Comparison of ENCODE assay signal across 1 cellular context in the genomic region with DNA sequence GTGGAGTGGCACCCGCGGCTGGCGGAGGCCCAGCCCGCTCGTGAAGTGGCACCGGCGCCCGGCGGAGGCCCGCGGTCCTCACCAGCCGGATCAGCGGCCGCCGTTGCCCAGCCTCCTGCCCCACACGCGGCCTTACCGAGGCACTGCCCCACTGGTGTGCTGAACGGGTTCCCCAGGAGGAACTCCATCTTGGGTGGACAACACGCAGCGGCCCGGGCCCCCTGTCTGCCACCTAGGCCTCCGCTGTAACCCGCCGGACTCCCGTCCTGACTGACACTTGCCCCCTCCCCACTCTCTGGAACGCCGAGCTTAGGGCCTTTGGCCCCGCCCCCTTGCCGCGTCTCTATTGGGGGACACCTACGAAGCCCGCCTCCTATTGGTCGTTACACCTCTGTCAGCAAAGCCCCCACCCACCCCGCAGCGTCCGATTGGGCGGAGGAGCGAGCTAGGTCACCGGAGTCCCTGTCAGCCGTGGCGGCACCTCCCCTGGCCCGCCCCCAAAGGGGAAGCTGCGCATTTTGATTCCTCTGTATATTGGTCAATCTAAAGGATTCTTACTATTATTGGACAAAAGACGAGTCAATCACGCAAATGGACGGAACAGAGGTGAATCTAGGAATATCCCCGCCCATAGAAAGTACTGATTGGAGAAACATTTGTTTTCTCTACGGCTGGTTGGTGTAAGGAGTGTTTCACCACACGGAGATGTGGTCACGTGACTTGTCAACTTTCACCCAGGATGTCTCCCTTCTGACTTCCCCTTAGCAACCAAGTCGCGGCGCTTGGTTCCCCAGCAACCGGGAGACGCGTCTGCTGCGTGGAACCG.
TF ChIP-seq lines count a peak whose summit lies in the region.

Gene DRC3 (plus strand): TSS at position 737 of the 826 bp plus-strand sequence. CDS start 4,737 bp downstream, outside the sequence.
Gene TOM1L2 (minus strand): TSS at position 275 of the 826 bp plus-strand sequence. CDS start 87 bp downstream, at position 188.

TF ChIP-seq in K562, 482 proteins besides CTCF, POLR2A, EP300 and RAD21 (continued from another document and continues in another):
- TF ChIP-seq ZNF511 (CRISPR knock-in tag; IDR thresholded peaks at IDR 0.05), result peak; percentile 90
- no peak; the same call in none of the 2 replicates for TF ChIP-seq HNRNPL (IDR thresholded peaks at IDR 0.05; ENCODE audit: low read depth, low read length)
- no peak for TF ChIP-seq NUFIP1 (IDR thresholded peaks at IDR 0.05; ENCODE audit: partially characterized antibody)
- no peak for TF ChIP-seq ZNF274 (IDR thresholded peaks at IDR 0.05; ENCODE audit: borderline replicate concordance, low read depth, low read length)
- TF ChIP-seq STAT5B (CRISPR knock-in tag; IDR thresholded peaks at IDR 0.05), result no peak
- TF ChIP-seq FOXA3 (CRISPR knock-in tag; conservative IDR thresholded peaks at IDR 0.05 in 1 of 2, IDR thresholded peaks at IDR 0.05 in 1 of 2), result peak in 1 of 2 experiments; percentile 37; a peak in 1 of 4 replicates
- peak; percentile 82 to 95 for TF ChIP-seq FOXK2 (conservative IDR thresholded peaks at IDR 0.05 in 1 of 2, IDR thresholded peaks at IDR 0.05 in 1 of 2; ENCODE audit: low read depth in 2 of 2)
- TF ChIP-seq MYBL2 (IDR thresholded peaks at IDR 0.05; ENCODE audit: low read depth), result no peak
- no peak for TF ChIP-seq MYBL2 (CRISPR knock-in tag; IDR thresholded peaks at IDR 0.05; ENCODE audit: borderline replicate concordance)
- TF ChIP-seq KDM2B (CRISPR knock-in tag; IDR thresholded peaks at IDR 0.05), result 0 out of 2 replicates have a peak, but pooled peaks have one; percentile 22
- TF ChIP-seq, protein P1, sequence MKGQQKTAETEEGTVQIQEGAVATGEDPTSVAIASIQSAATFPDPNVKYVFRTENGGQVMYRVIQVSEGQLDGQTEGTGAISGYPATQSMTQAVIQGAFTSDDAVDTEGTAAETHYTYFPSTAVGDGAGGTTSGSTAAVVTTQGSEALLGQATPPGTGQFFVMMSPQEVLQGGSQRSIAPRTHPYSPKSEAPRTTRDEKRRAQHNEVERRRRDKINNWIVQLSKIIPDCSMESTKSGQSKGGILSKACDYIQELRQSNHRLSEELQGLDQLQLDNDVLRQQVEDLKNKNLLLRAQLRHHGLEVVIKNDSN (CRISPR knock-in tag; IDR thresholded peaks at IDR 0.05), result peak; percentile 91
- TF ChIP-seq ZNF77 (CRISPR knock-in tag; IDR thresholded peaks at IDR 0.05), result no peak
- TF ChIP-seq GATAD2B (IDR thresholded peaks at IDR 0.05; ENCODE audit: borderline replicate concordance), result no peak
- no peak for TF ChIP-seq KDM4B (IDR thresholded peaks at IDR 0.05; ENCODE audit: borderline replicate concordance in 2 of 2, low read depth in 1 of 2)
- TF ChIP-seq ZNF79 (CRISPR knock-in tag; IDR thresholded peaks at IDR 0.05; ENCODE audit: low read depth), result no peak
- no peak for TF ChIP-seq U2AF1 (optimal IDR thresholded peaks at IDR 0.05; ENCODE audit: low read depth, low read length)
- TF ChIP-seq NRF1 (conservative IDR thresholded peaks at IDR 0.05 in 1 of 2, IDR thresholded peaks at IDR 0.05 in 1 of 2), result peak; percentile 78 to 82
- no peak for TF ChIP-seq ZNF518B (CRISPR knock-in tag; IDR thresholded peaks at IDR 0.05)
- peak; percentile 94 for TF ChIP-seq ATF7 (IDR thresholded peaks at IDR 0.05)
- no peak for TF ChIP-seq ZNF699 (CRISPR knock-in tag; IDR thresholded peaks at IDR 0.05; ENCODE audit: insufficient replicate concordance)
- TF ChIP-seq CSDE1 (IDR thresholded peaks at IDR 0.05), result peak in 1 of 2 experiments; percentile 73; a peak in 2 of 4 replicates
- no peak for TF ChIP-seq ZNF311 (CRISPR knock-in tag; IDR thresholded peaks at IDR 0.05)
- TF ChIP-seq, protein P2, sequence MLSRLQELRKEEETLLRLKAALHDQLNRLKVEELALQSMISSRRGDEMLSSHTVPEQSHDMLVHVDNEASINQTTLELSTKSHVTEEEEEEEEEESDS (CRISPR knock-in tag; IDR thresholded peaks at IDR 0.05), result no peak
- TF ChIP-seq, protein P3, sequence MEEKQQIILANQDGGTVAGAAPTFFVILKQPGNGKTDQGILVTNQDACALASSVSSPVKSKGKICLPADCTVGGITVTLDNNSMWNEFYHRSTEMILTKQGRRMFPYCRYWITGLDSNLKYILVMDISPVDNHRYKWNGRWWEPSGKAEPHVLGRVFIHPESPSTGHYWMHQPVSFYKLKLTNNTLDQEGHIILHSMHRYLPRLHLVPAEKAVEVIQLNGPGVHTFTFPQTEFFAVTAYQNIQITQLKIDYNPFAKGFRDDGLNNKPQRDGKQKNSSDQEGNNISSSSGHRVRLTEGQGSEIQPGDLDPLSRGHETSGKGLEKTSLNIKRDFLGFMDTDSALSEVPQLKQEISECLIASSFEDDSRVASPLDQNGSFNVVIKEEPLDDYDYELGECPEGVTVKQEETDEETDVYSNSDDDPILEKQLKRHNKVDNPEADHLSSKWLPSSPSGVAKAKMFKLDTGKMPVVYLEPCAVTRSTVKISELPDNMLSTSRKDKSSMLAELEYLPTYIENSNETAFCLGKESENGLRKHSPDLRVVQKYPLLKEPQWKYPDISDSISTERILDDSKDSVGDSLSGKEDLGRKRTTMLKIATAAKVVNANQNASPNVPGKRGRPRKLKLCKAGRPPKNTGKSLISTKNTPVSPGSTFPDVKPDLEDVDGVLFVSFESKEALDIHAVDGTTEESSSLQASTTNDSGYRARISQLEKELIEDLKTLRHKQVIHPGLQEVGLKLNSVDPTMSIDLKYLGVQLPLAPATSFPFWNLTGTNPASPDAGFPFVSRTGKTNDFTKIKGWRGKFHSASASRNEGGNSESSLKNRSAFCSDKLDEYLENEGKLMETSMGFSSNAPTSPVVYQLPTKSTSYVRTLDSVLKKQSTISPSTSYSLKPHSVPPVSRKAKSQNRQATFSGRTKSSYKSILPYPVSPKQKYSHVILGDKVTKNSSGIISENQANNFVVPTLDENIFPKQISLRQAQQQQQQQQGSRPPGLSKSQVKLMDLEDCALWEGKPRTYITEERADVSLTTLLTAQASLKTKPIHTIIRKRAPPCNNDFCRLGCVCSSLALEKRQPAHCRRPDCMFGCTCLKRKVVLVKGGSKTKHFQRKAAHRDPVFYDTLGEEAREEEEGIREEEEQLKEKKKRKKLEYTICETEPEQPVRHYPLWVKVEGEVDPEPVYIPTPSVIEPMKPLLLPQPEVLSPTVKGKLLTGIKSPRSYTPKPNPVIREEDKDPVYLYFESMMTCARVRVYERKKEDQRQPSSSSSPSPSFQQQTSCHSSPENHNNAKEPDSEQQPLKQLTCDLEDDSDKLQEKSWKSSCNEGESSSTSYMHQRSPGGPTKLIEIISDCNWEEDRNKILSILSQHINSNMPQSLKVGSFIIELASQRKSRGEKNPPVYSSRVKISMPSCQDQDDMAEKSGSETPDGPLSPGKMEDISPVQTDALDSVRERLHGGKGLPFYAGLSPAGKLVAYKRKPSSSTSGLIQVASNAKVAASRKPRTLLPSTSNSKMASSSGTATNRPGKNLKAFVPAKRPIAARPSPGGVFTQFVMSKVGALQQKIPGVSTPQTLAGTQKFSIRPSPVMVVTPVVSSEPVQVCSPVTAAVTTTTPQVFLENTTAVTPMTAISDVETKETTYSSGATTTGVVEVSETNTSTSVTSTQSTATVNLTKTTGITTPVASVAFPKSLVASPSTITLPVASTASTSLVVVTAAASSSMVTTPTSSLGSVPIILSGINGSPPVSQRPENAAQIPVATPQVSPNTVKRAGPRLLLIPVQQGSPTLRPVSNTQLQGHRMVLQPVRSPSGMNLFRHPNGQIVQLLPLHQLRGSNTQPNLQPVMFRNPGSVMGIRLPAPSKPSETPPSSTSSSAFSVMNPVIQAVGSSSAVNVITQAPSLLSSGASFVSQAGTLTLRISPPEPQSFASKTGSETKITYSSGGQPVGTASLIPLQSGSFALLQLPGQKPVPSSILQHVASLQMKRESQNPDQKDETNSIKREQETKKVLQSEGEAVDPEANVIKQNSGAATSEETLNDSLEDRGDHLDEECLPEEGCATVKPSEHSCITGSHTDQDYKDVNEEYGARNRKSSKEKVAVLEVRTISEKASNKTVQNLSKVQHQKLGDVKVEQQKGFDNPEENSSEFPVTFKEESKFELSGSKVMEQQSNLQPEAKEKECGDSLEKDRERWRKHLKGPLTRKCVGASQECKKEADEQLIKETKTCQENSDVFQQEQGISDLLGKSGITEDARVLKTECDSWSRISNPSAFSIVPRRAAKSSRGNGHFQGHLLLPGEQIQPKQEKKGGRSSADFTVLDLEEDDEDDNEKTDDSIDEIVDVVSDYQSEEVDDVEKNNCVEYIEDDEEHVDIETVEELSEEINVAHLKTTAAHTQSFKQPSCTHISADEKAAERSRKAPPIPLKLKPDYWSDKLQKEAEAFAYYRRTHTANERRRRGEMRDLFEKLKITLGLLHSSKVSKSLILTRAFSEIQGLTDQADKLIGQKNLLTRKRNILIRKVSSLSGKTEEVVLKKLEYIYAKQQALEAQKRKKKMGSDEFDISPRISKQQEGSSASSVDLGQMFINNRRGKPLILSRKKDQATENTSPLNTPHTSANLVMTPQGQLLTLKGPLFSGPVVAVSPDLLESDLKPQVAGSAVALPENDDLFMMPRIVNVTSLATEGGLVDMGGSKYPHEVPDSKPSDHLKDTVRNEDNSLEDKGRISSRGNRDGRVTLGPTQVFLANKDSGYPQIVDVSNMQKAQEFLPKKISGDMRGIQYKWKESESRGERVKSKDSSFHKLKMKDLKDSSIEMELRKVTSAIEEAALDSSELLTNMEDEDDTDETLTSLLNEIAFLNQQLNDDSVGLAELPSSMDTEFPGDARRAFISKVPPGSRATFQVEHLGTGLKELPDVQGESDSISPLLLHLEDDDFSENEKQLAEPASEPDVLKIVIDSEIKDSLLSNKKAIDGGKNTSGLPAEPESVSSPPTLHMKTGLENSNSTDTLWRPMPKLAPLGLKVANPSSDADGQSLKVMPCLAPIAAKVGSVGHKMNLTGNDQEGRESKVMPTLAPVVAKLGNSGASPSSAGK (IDR thresholded peaks at IDR 0.05), result peak; percentile 75
- TF ChIP-seq KLF10 (CRISPR knock-in tag; IDR thresholded peaks at IDR 0.05), result no peak
- peak; percentile 83 for TF ChIP-seq BHLHE40 (IDR thresholded peaks at IDR 0.05; ENCODE audit: low read length)
- peak; percentile 66 for TF ChIP-seq RB1 (IDR thresholded peaks at IDR 0.05; ENCODE audit: low read depth)
- no peak for TF ChIP-seq XRCC3 (IDR thresholded peaks at IDR 0.05)
- peak; percentile 85 for TF ChIP-seq ZFX (CRISPR knock-in tag; IDR thresholded peaks at IDR 0.05)
- no peak for TF ChIP-seq PTRF (tag; IDR thresholded peaks at IDR 0.05)
- no peak for TF ChIP-seq ZNF197 (CRISPR knock-in tag; IDR thresholded peaks at IDR 0.05; ENCODE audit: low read depth)
- TF ChIP-seq CEBPB (tag; IDR thresholded peaks at IDR 0.05), result peak; percentile 89
- TF ChIP-seq CREB1 (IDR thresholded peaks at IDR 0.05), result peak; percentile 73; the same call in 1 of the 2 replicates
- TF ChIP-seq CREB1 (CRISPR knock-in tag; IDR thresholded peaks at IDR 0.05), result peak; percentile 83
- TF ChIP-seq, protein P4, sequence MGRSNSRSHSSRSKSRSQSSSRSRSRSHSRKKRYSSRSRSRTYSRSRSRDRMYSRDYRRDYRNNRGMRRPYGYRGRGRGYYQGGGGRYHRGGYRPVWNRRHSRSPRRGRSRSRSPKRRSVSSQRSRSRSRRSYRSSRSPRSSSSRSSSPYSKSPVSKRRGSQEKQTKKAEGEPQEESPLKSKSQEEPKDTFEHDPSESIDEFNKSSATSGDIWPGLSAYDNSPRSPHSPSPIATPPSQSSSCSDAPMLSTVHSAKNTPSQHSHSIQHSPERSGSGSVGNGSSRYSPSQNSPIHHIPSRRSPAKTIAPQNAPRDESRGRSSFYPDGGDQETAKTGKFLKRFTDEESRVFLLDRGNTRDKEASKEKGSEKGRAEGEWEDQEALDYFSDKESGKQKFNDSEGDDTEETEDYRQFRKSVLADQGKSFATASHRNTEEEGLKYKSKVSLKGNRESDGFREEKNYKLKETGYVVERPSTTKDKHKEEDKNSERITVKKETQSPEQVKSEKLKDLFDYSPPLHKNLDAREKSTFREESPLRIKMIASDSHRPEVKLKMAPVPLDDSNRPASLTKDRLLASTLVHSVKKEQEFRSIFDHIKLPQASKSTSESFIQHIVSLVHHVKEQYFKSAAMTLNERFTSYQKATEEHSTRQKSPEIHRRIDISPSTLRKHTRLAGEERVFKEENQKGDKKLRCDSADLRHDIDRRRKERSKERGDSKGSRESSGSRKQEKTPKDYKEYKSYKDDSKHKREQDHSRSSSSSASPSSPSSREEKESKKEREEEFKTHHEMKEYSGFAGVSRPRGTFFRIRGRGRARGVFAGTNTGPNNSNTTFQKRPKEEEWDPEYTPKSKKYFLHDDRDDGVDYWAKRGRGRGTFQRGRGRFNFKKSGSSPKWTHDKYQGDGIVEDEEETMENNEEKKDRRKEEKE (IDR thresholded peaks at IDR 0.05; ENCODE audit: borderline replicate concordance in 1 of 2, control insufficient read depth in 1 of 2, low read depth in 2 of 2, low read length in 1 of 2), result no peak
- TF ChIP-seq RBFOX2 (IDR thresholded peaks at IDR 0.05; ENCODE audit: low read depth, low read length), result peak; percentile 72
